2 cellular contexts compared by ENCODE assay signal in genomic region chr19:39412867-39413268, GRCh38.
A peak's percentile ranks its signal among the peaks of the same experiment; 100 is the strongest.
TF ChIP-seq lines count a peak whose summit lies in the region.

No MANE protein-coding gene starts in this region.

TF ChIP-seq in HCT116, 20 proteins besides CTCF, POLR2A, EP300 and RAD21 (continued from another document):
- TF ChIP-seq, protein P1, sequence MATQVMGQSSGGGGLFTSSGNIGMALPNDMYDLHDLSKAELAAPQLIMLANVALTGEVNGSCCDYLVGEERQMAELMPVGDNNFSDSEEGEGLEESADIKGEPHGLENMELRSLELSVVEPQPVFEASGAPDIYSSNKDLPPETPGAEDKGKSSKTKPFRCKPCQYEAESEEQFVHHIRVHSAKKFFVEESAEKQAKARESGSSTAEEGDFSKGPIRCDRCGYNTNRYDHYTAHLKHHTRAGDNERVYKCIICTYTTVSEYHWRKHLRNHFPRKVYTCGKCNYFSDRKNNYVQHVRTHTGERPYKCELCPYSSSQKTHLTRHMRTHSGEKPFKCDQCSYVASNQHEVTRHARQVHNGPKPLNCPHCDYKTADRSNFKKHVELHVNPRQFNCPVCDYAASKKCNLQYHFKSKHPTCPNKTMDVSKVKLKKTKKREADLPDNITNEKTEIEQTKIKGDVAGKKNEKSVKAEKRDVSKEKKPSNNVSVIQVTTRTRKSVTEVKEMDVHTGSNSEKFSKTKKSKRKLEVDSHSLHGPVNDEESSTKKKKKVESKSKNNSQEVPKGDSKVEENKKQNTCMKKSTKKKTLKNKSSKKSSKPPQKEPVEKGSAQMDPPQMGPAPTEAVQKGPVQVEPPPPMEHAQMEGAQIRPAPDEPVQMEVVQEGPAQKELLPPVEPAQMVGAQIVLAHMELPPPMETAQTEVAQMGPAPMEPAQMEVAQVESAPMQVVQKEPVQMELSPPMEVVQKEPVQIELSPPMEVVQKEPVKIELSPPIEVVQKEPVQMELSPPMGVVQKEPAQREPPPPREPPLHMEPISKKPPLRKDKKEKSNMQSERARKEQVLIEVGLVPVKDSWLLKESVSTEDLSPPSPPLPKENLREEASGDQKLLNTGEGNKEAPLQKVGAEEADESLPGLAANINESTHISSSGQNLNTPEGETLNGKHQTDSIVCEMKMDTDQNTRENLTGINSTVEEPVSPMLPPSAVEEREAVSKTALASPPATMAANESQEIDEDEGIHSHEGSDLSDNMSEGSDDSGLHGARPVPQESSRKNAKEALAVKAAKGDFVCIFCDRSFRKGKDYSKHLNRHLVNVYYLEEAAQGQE (IDR thresholded peaks at IDR 0.05; ENCODE audit: low read depth) = no peak
- TF ChIP-seq TCF7L2 (IDR thresholded peaks at IDR 0.05; ENCODE audit: borderline replicate concordance, extremely low read depth, insufficient read depth, insufficient read length) (no peak), ELF1 (IDR thresholded peaks at IDR 0.05; ENCODE audit: borderline replicate concordance, low read depth) (no peak), FOSL1 (IDR thresholded peaks at IDR 0.05; ENCODE audit: low read depth) (no peak), ZFX (IDR thresholded peaks at IDR 0.05) (no peak), JUND (IDR thresholded peaks at IDR 0.05) (no peak), CEBPB (IDR thresholded peaks at IDR 0.05; ENCODE audit: low read depth) (no peak), SIN3A (IDR thresholded peaks at IDR 0.05; ENCODE audit: low read depth) (no peak), ZBTB33 (IDR thresholded peaks at IDR 0.05; ENCODE audit: extremely low read depth, insufficient replicate concordance, low read length) (no peak), EZH2phosphoT487 (IDR thresholded peaks at IDR 0.05; ENCODE audit: borderline replicate concordance) (no peak), SP1 (IDR thresholded peaks at IDR 0.05; ENCODE audit: low read depth) (no peak), SRF (IDR thresholded peaks at IDR 0.05; ENCODE audit: low read depth) (no peak)

TF ChIP-seq in WTC11, 78 proteins besides CTCF, POLR2A, EP300 and RAD21 (continued from another document):
- TF ChIP-seq MAX (CRISPR knock-in tag; IDR thresholded peaks at IDR 0.05) = no peak
- TF ChIP-seq, protein P2, sequence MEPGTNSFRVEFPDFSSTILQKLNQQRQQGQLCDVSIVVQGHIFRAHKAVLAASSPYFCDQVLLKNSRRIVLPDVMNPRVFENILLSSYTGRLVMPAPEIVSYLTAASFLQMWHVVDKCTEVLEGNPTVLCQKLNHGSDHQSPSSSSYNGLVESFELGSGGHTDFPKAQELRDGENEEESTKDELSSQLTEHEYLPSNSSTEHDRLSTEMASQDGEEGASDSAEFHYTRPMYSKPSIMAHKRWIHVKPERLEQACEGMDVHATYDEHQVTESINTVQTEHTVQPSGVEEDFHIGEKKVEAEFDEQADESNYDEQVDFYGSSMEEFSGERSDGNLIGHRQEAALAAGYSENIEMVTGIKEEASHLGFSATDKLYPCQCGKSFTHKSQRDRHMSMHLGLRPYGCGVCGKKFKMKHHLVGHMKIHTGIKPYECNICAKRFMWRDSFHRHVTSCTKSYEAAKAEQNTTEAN (CRISPR knock-in tag; IDR thresholded peaks at IDR 0.05) = 0 out of 2 replicates have a peak, but pooled peaks have one; percentile 80
- TF ChIP-seq GABPB1 (CRISPR knock-in tag; IDR thresholded peaks at IDR 0.05) = no peak
- no peak for TF ChIP-seq ZNF232 (CRISPR knock-in tag; IDR thresholded peaks at IDR 0.05)
- TF ChIP-seq, protein P3, sequence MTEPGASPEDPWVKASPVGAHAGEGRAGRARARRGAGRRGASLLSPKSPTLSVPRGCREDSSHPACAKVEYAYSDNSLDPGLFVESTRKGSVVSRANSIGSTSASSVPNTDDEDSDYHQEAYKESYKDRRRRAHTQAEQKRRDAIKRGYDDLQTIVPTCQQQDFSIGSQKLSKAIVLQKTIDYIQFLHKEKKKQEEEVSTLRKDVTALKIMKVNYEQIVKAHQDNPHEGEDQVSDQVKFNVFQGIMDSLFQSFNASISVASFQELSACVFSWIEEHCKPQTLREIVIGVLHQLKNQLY (CRISPR knock-in tag; IDR thresholded peaks at IDR 0.05) = no peak
TF ChIP-seq in WTC11: peak in this region for 5.
